Comparison of ENCODE assay signal across 13 cellular contexts in the genomic region with DNA sequence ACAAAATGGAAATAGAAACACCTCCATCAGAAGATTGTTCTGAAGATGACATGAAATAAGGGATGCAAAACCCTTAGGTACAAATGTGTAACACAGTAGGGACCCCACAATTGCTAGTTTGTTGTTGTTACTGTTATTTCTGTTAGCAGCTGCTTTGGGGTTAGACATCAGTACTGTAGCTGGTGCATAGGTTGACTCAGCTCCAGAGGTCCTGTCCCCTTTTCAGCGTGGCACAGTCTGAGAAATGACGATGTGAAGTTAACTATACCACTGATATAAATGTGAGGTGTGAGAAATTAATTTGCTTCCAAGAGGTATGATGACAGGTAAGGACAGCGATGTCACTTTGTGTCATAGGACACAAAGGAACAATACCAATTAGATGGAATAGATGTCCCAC.
DNase-seq lines count a peak whose midpoint lies in the region; ATAC-seq and TF ChIP-seq lines count a peak whose summit lies in the region.
"Had no signal": no experiment of that assay in that cellular context is flagged by ENCODE, and none has a peak within 500 bp of the region (broad histone marks: within the 10 kb centered on the region; RNA-seq: fewer than 3 reads in every experiment).

No MANE protein-coding gene starts in this region.

- H3K27ac Mint-ChIP-seq in mesothelial cell of epicardium = no peak overlapping the region
- H3K27ac Mint-ChIP-seq: activated CD4-positive, alpha-beta T cell treated with anti-CD3 and anti-CD28 coated beads for 36 hours; activated T-helper 1 cell treated with anti-CD3 and anti-CD28 coated beads, Interleukin-12 subunit alpha, Interleukin-12 subunit beta, Interleukin-2, Interleukin-4 antibody, amounts not matched to agents 30 ng/mL and 10 ng/mL and 1 ng/mL, durations not matched to agents 14 hours and 24 hours and 36 hours had no signal

- H4K20me1 ChIP-seq in OCI-LY3 (ENCODE audit: insufficient read depth, low read length) = no peaks in the 10 kb centered on the region

- H3K4me3 ChIP-seq in OCI-LY3 (ENCODE audit: low read length) = peak overlapping the region; percentile 59
- H3K4me3 ChIP-seq: prostate gland had no signal

- peak overlapping the region; percentile 88 for H3K4me2 ChIP-seq in OCI-LY3 (ENCODE audit: low read length)

- peak; percentile 37 for ATAC-seq in GM18508 (IDR thresholded peaks at IDR 0.05; ENCODE audit: insufficient read depth, unreplicated experiment)
- peak; percentile 24 for ATAC-seq in GM21423 (IDR thresholded peaks at IDR 0.05; ENCODE audit: unreplicated experiment)
- ATAC-seq in HG03064 (IDR thresholded peaks at IDR 0.05; ENCODE audit: low read depth, unreplicated experiment) = peak; percentile 35
- ATAC-seq: activated CD4-positive, alpha-beta T cell treated with anti-CD3 and anti-CD28 coated beads for 36 hours; foreskin keratinocyte had no signal

- no peak overlapping the region for H3K4me3 Mint-ChIP-seq in mesothelial cell of epicardium
- H3K4me3 Mint-ChIP-seq: activated CD4-positive, alpha-beta T cell treated with anti-CD3 and anti-CD28 coated beads for 36 hours; activated T-helper 1 cell treated with anti-CD3 and anti-CD28 coated beads, Interleukin-12 subunit alpha, Interleukin-12 subunit beta, Interleukin-2, Interleukin-4 antibody, amounts not matched to agents 30 ng/mL and 10 ng/mL and 1 ng/mL, durations not matched to agents 14 hours and 24 hours and 36 hours had no signal

- no peaks in the 10 kb centered on the region for H3K36me3 ChIP-seq in OCI-LY3 (replicated peaks; ENCODE audit: low read depth, low read length)
- H3K36me3 ChIP-seq: prostate gland had no signal

- peaks cover 34% of the 10 kb centered on the region for H3K4me1 ChIP-seq in OCI-LY3 (ENCODE audit: low read length)
- H3K4me1 ChIP-seq: foreskin keratinocyte, prostate gland had no signal

- DNase-seq in mesothelial cell of epicardium (ENCODE audit: low spot score in 2 of 2, unreplicated experiment in 2 of 2) (no peak), nucleus accumbens (lab: John Stamatoyannopoulos, UW) (no peak), NCI-H748 (lab: John Stamatoyannopoulos, UW; ENCODE audit: unreplicated experiment) (no peak), NCI-H524 (lab: John Stamatoyannopoulos, UW) (no peak)
- DNase-seq: activated CD4-positive, alpha-beta T cell treated with anti-CD3 and anti-CD28 coated beads for 36 hours; DND-41; foreskin keratinocyte had no signal

- H2AFZ ChIP-seq in OCI-LY3 (ENCODE audit: low read depth, low read length) = no peak overlapping the region

- no peaks in the 10 kb centered on the region for H3K9me3 ChIP-seq in OCI-LY3 (ENCODE audit: insufficient read depth, low read length)
- H3K9me3 ChIP-seq: prostate gland had no signal

- peaks cover 4% of the 10 kb centered on the region for H3K4me1 Mint-ChIP-seq in mesothelial cell of epicardium
- H3K4me1 Mint-ChIP-seq: activated CD4-positive, alpha-beta T cell treated with anti-CD3 and anti-CD28 coated beads for 36 hours had no signal

- no peaks in the 10 kb centered on the region for H3K27me3 Mint-ChIP-seq in mesothelial cell of epicardium (ENCODE audit: low read depth)

- no peaks in the 10 kb centered on the region for H3K36me3 Mint-ChIP-seq in mesothelial cell of epicardium

- H3K9ac ChIP-seq in OCI-LY3 (ENCODE audit: low read length) = no peak overlapping the region

- no peaks in the 10 kb centered on the region for H3K79me2 ChIP-seq in OCI-LY3 (ENCODE audit: low read length)

- H3K9me3 Mint-ChIP-seq in mesothelial cell of epicardium = no peaks in the 10 kb centered on the region
- H3K9me3 Mint-ChIP-seq: activated T-helper 1 cell treated with anti-CD3 and anti-CD28 coated beads, Interleukin-12 subunit alpha, Interleukin-12 subunit beta, Interleukin-2, Interleukin-4 antibody, amounts not matched to agents 30 ng/mL and 10 ng/mL and 1 ng/mL, durations not matched to agents 14 hours and 24 hours and 36 hours had no signal

- TF ChIP-seq CTCF in OCI-LY3 (IDR thresholded peaks at IDR 0.05; ENCODE audit: low read depth, low read length) = no peak
- no peak for TF ChIP-seq CTCF in mesothelial cell of epicardium (IDR thresholded peaks at IDR 0.05; ENCODE audit: unreplicated experiment)

- H3K27ac ChIP-seq in OCI-LY3 (ENCODE audit: low read length) = no peak overlapping the region
- H3K27ac ChIP-seq: foreskin keratinocyte, prostate gland had no signal

- H3K27me3 ChIP-seq in OCI-LY3 (ENCODE audit: low read depth, low read length) = peaks cover 21% of the 10 kb centered on the region
- H3K27me3 ChIP-seq: foreskin keratinocyte had no signal
